12 cellular contexts compared by ENCODE assay signal in the genomic region with DNA sequence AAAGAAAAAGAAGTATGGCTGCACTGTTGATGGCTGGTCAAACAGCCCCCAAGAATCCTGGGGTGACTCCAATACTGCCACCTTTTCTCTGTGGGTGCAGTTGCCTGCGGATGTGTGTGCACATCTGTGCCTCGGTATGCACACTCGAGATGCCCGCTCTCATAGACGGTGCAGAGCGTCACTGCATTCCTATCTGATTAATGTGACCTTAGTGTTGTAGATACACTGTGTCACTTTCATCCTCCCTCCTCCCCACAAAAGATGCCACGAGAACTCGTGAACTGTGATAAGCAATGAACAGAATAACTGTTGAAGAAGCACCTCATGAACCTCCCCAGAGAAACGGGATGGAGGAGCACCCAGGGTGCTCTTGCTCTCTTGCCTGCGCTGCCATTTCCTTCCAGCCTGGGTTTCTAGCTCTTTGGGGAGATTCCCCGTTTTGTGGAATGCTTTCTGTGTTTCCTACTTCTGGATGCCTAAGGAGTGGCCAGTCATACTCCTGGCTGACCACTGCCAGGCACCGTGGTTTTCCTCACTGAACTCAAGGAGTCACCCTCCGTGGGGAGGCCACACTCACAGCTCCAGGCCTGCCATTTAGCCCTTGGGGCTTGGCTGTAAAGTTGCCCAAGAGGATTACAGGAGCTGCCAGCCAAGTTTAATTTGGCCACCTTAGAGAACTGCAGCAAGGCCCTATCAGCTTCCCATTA. TPM values are rescaled to one million over a fixed set of nuclear protein-coding genes. Genes with fewer than 3 reads are reported as not detected.
DNase-seq lines count a peak whose midpoint lies in the region; ATAC-seq and TF ChIP-seq lines count a peak whose summit lies in the region.
"Had no signal": no experiment of that assay in that cellular context is flagged by ENCODE, and none has a peak within 500 bp of the region (broad histone marks: within the 10 kb centered on the region; RNA-seq: fewer than 3 reads in every experiment).

No MANE protein-coding gene starts in this region.

- no peaks in the 10 kb centered on the region for H3K4me1 ChIP-seq in vagina
- peaks cover 0 to 11% of the 10 kb centered on the region in 2 donors for H3K4me1 ChIP-seq in thyroid gland

- H3K27ac ChIP-seq in vagina (no peak overlapping the region), thyroid gland (no peak overlapping the region)
- H3K27ac ChIP-seq: HL-60, WERI-Rb-1 had no signal

- ATAC-seq in activated naive CD4-positive, alpha-beta T cell treated with anti-CD3 and anti-CD28 coated beads, Interleukin-2, amount 50 U/mL, for 72 hours: no peak
- peak; percentile 50 for ATAC-seq in left ventricle myocardium superior
- ATAC-seq in HG03025 (IDR thresholded peaks at IDR 0.05; ENCODE audit: low FRiP score, unreplicated experiment): no peak
- ATAC-seq in HG02623 (IDR thresholded peaks at IDR 0.05; ENCODE audit: unreplicated experiment): no peak

- H3K27me3 ChIP-seq in vagina (no peaks in the 10 kb centered on the region), thyroid gland (no peaks in the 10 kb centered on the region)

- no peak for TF ChIP-seq POLR2A in vagina (IDR thresholded peaks at IDR 0.05)
- TF ChIP-seq POLR2A in thyroid gland (IDR thresholded peaks at IDR 0.05): no peak

- H3K27me3 Mint-ChIP-seq in activated naive CD4-positive, alpha-beta T cell treated with anti-CD3 and anti-CD28 coated beads for 36 hours (ENCODE audit: low read depth): no peaks in the 10 kb centered on the region

- H3K4me3 Mint-ChIP-seq in activated naive CD4-positive, alpha-beta T cell treated with anti-CD3 and anti-CD28 coated beads for 36 hours: no peak overlapping the region

- TF ChIP-seq CTCF in vagina (IDR thresholded peaks at IDR 0.05) (no peak), thyroid gland (IDR thresholded peaks at IDR 0.05) (no peak)

- peaks cover 8 to 24% of the 10 kb centered on the region in 2 donors for H3K36me3 Mint-ChIP-seq in activated naive CD4-positive, alpha-beta T cell treated with anti-CD3 and anti-CD28 coated beads, Interleukin-2, amount 50 U/mL, for 72 hours
- peaks cover 12% of the 10 kb centered on the region for H3K36me3 Mint-ChIP-seq in activated naive CD4-positive, alpha-beta T cell treated with anti-CD3 and anti-CD28 coated beads for 36 hours (ENCODE audit: low read depth)

- H3K36me3 ChIP-seq in vagina (no peaks in the 10 kb centered on the region), thyroid gland (no peaks in the 10 kb centered on the region)

- H3K9me3 ChIP-seq in vagina (no peaks in the 10 kb centered on the region), thyroid gland (no peaks in the 10 kb centered on the region)

- H3K4me3 ChIP-seq in vagina (no peak overlapping the region), thyroid gland (replicated peaks in 1 of 3) (no peak overlapping the region)

- DNase-seq in activated naive CD4-positive, alpha-beta T cell treated with anti-CD3 and anti-CD28 coated beads, Interleukin-2, amount 50 U/mL, for 72 hours (ENCODE audit: low spot score in 2 of 2): no peak
- no peak for DNase-seq in activated naive CD4-positive, alpha-beta T cell treated with anti-CD3 and anti-CD28 coated beads for 36 hours
- DNase-seq in T1000 (lab: John Stamatoyannopoulos, UW) (peak; percentile 52), left ventricle myocardium superior (no peak), vagina (ENCODE audit: extremely low spot score in 2 of 2) (peak; percentile 49 to 75), thyroid gland (no peak)
- DNase-seq: DND-41, retina, WERI-Rb-1 had no signal

- H3K9me3 Mint-ChIP-seq in activated naive CD4-positive, alpha-beta T cell treated with anti-CD3 and anti-CD28 coated beads, Interleukin-2, amount 50 U/mL, for 72 hours: peaks cover 0 to 4% of the 10 kb centered on the region in 2 donors
- H3K9me3 Mint-ChIP-seq in activated naive CD4-positive, alpha-beta T cell treated with anti-CD3 and anti-CD28 coated beads for 36 hours: no peaks in the 10 kb centered on the region

- peak overlapping the region; percentile 48 to 73 for H3K27ac Mint-ChIP-seq in activated naive CD4-positive, alpha-beta T cell treated with anti-CD3 and anti-CD28 coated beads, Interleukin-2, amount 50 U/mL, for 72 hours
- H3K27ac Mint-ChIP-seq in activated naive CD4-positive, alpha-beta T cell treated with anti-CD3 and anti-CD28 coated beads for 36 hours: no peak overlapping the region

- 84 to 85% methylated on average over 13 of the region's 13 CpGs for WGBS in thyroid gland, 2 donors

- peaks cover 15% of the 10 kb centered on the region for H3K4me1 Mint-ChIP-seq in activated naive CD4-positive, alpha-beta T cell treated with anti-CD3 and anti-CD28 coated beads for 36 hours (ENCODE audit: low read depth)

- intact Hi-C loops in activated naive CD4-positive, alpha-beta T cell treated with anti-CD3 and anti-CD28 coated beads for 36 hours (cut with micrococcal nuclease): no loop called here
- intact Hi-C loops in left ventricle myocardium superior (cut with micrococcal nuclease) (no loop called here), vagina (cut with DNase I) (no loop called here), thyroid gland (cut with DNase I) (no loop called here)

- CTCF ChIA-PET in activated naive CD4-positive, alpha-beta T cell treated with anti-CD3 and anti-CD28 coated beads for 36 hours (lab: Charles Lee): interaction anchor here (0.6 kb wide), 1 partner anchor 250 kb away, joined by 4 read pairs; no protein-coding TSS in a partner anchor

RNA-seq across cellular contexts. Expression of gene NTPCR, which starts 32.0 kb away (rescaled TPM):
- 10 to 100 TPM; 59.0 to 85.4 TPM for total RNA-seq in activated naive CD4-positive, alpha-beta T cell treated with anti-CD3 and anti-CD28 coated beads, Interleukin-2, amount 50 U/mL, for 72 hours
- 10 to 100 TPM; 53.1 TPM for total RNA-seq in activated naive CD4-positive, alpha-beta T cell treated with anti-CD3 and anti-CD28 coated beads for 36 hours
- total RNA-seq in left ventricle myocardium superior (52.2 TPM), vagina (19.2 TPM), thyroid gland (10 to 100 TPM; 32.3 to 53.5 (median 43.5) TPM)

Comparison
In these comparisons a context has a peak if more than half of its experiments do, and no peak if none do; other contexts are left out.
1. DNase-seq: peak in T1000 (single experiment) and vagina (2 of 2); none in activated naive CD4-positive, alpha-beta T cell treated with anti-CD3 and anti-CD28 coated beads, Interleukin-2, amount 50 U/mL, for 72 hours (0 of 2), activated naive CD4-positive, alpha-beta T cell treated with anti-CD3 and anti-CD28 coated beads for 36 hours (single experiment), left ventricle myocardium superior (single experiment) and thyroid gland (0 of 2).